Comparison of ENCODE assay signal across 8 cellular contexts in genomic region chr16:77273-77806, GRCh38. TPM values are rescaled to one million over a fixed set of nuclear protein-coding genes. Genes with fewer than 3 reads are reported as not detected.
A peak's percentile ranks its signal among the peaks of the same experiment; 100 is the strongest.
DNase-seq lines count a peak whose midpoint lies in the region; ATAC-seq and TF ChIP-seq lines count a peak whose summit lies in the region.

No MANE protein-coding gene starts in this region.

- intact Hi-C loops in breast epithelium (cut with DNase I; ENCODE audit: low total_unique reads): no loop called here

- H3K4me1 ChIP-seq in breast epithelium: peaks cover 12 to 29% of the 10 kb centered on the region in 2 donors

- peak overlapping the region; percentile 71 to 99 (median 83) for H3K4me3 ChIP-seq in breast epithelium

- TF ChIP-seq CTCF in GM13976 (IDR thresholded peaks at IDR 0.05; ENCODE audit: borderline replicate concordance, control extremely low read depth, extremely low read depth, insufficient read depth, missing control alignments) (no peak), breast epithelium (IDR thresholded peaks at IDR 0.05) (no peak)

- no peaks in the 10 kb centered on the region for H3K36me3 ChIP-seq in breast epithelium

- no peaks in the 10 kb centered on the region for H3K9me3 ChIP-seq in breast epithelium

- H3K27me3 ChIP-seq in breast epithelium: no peaks in the 10 kb centered on the region

- ATAC-seq in HG02885 (IDR thresholded peaks at IDR 0.05; ENCODE audit: poor library complexity, unreplicated experiment): peak; percentile 36

- in situ Hi-C loops in ACHN (cut with HindIII; ENCODE audit: low pct_ligation_motif_present, low pct_unique_long_range_greater_than_20kb, low sequenced_read_pairs): no loop called here
- in situ Hi-C loops in GM13976 (cut with MboI; ENCODE audit: low sequenced_read_pairs, unreplicated experiment): no loop called here

- TF ChIP-seq POLR2A in breast epithelium (IDR thresholded peaks at IDR 0.05): no peak

- peak overlapping the region; percentile 91 to 98 for H3K27ac ChIP-seq in breast epithelium

- peak; percentile 78 for DNase-seq in ACHN
- DNase-seq in GM13976 (ENCODE audit: low spot score): peak; percentile 83
- peak; percentile 77 for DNase-seq in RPMI8226
- DNase-seq in breast epithelium (ENCODE audit: low spot score in 2 of 2): no peak
- DNase-seq in iris pigment epithelial cell (ENCODE audit: low read depth): peak; percentile 87
- DNase-seq in stimulated activated CD4-positive, alpha-beta T cell treated with anti-CD3 and anti-CD28 coated beads, Interleukin-4, amount 100 ng/mL, for 1 hour: peak; percentile 33
- DNase-seq in NCI-H2107 (lab: John Stamatoyannopoulos, UW): no peak

RNA-seq across cellular contexts. Expression of gene MPG, which starts 0.7 kb away (rescaled TPM):
- total RNA-seq in breast epithelium: 100 to 1,000 TPM in 1 of 3 donors, 10 to 100 TPM in 2; 86.9 to 112 (median 89.1) TPM

RNA-seq across cellular contexts. Expression of gene RHBDF1, which starts 4.9 kb away (rescaled TPM):
- total RNA-seq in breast epithelium: 10 to 100 TPM; 29.0 to 43.3 (median 42.6) TPM

RNA-seq across cellular contexts. Expression of gene SNRNP25, which starts 23.7 kb away (rescaled TPM):
- 10 to 100 TPM; 17.4 to 23.9 (median 17.9) TPM for total RNA-seq in breast epithelium

RNA-seq across cellular contexts. Expression of gene POLR3K, which starts 23.9 kb away (rescaled TPM):
- total RNA-seq in breast epithelium: 1 to 10 TPM; 3.8 to 6.9 (median 6.6) TPM

Comparison
In these comparisons a context has a peak if more than half of its experiments do, and no peak if none do; other contexts are left out.
1. DNase-seq: peak in ACHN (single experiment), GM13976 (single experiment), RPMI8226 (single experiment), iris pigment epithelial cell (single experiment) and stimulated activated CD4-positive, alpha-beta T cell treated with anti-CD3 and anti-CD28 coated beads, Interleukin-4, amount 100 ng/mL, for 1 hour (single experiment); none in breast epithelium (0 of 2) and NCI-H2107 (single experiment).